27 cellular contexts compared by ENCODE assay signal in the genomic region with DNA sequence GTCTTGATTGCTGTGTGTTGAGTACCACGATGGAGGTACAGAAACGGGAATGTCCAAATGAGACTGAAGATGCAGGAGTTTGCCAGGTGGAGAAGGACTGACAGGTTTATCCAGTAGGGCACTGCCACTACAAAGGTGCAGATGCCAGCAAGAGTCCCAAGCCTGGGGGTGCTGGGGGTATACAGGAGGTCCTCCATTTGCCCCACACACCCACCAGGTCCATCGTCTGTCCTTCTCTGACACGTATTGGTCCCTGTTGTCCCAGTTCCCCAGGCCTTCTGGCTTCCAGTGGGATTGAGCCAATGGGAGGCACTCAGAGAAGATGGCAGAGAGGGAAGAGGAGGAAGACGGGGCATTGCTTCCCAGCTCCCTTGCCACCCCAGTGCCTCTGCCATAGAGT. TPM values are rescaled to one million over a fixed set of nuclear protein-coding genes. Genes with fewer than 3 reads are reported as not detected.
DNase-seq lines count a peak whose midpoint lies in the region; ATAC-seq, FAIRE-seq and TF ChIP-seq lines count a peak whose summit lies in the region.
"Had no signal": no experiment of that assay in that cellular context is flagged by ENCODE, and none has a peak within 500 bp of the region (broad histone marks: within the 10 kb centered on the region; RNA-seq: fewer than 3 reads in every experiment).

No MANE protein-coding gene starts in this region.

- no peak overlapping the region; a peak in 2 of 7 replicates for H3K9ac ChIP-seq in H1 (replicated peaks in 1 of 4; ENCODE audit: extremely low read depth in 1 of 4, low read depth in 3 of 4, low read length in 3 of 4)
- H3K9ac ChIP-seq in kidney (ENCODE audit: low read length in 2 of 2): no peak overlapping the region
- H3K9ac ChIP-seq: BLaER1 treated with 17β-estradiol and CSF1 and Interleukin-3, amounts not matched to agents 10 nM and 100 nM had no signal

- CTCF ChIA-PET in activated CD4-positive, alpha-beta memory T cell treated with anti-CD3 and anti-CD28 coated beads for 36 hours (lab: Charles Lee): interaction anchor here (1.9 kb wide), 1 partner anchor 16 kb away, joined by 5 read pairs; no protein-coding TSS in a partner anchor
- CTCF ChIA-PET in activated CD4-positive, alpha-beta memory T cell treated with anti-CD3 and anti-CD28 coated beads, Interleukin-2, amount 10 ng/mL, durations not matched to agents 7 days and 5 days (lab: Charles Lee): interaction anchor here (1.1 kb wide), 1 partner anchor 169 kb away, joined by 3 read pairs; no protein-coding TSS in a partner anchor
- CTCF ChIA-PET in CD8-positive, alpha-beta T cell (lab: Charles Lee): interaction anchor here (0.8 kb wide), 1 partner anchor 289 kb away, joined by 3 read pairs; no protein-coding TSS in a partner anchor
- CTCF ChIA-PET in H1 (lab: Charles Lee; ENCODE audit: partially characterized antibody): interaction anchor here (1.0 to 10.4 kb wide), 5 partner anchors 8 to 169 kb away, joined by 3 to 95 read pairs (median 5); no protein-coding TSS in a partner anchor

- H4K5ac ChIP-seq in H1 (ENCODE audit: insufficient read length, low read depth, low read length): no peak overlapping the region

- no peak overlapping the region for H2BK20ac ChIP-seq in H1 (ENCODE audit: low read length)

- peaks cover 12% of the 10 kb centered on the region for H3K4me1 Mint-ChIP-seq in activated CD4-positive, alpha-beta memory T cell treated with anti-CD3 and anti-CD28 coated beads for 36 hours (ENCODE audit: low read depth)
- H3K4me1 Mint-ChIP-seq in activated CD4-positive, alpha-beta memory T cell treated with anti-CD3 and anti-CD28 coated beads, Interleukin-2, amount 10 ng/mL, durations not matched to agents 7 days and 5 days: peaks cover 7% of the 10 kb centered on the region
- peaks cover 11% of the 10 kb centered on the region for H3K4me1 Mint-ChIP-seq in CD8-positive, alpha-beta T cell (ENCODE audit: low read depth)
- H3K4me1 Mint-ChIP-seq in natural killer cell: no peaks in the 10 kb centered on the region
- H3K4me1 Mint-ChIP-seq: B cell had no signal

- 83% methylated on average over 4 of the region's 5 CpGs; no CpG with 5 or more reads in 1 of the 2 experiments for WGBS in H1 (ENCODE audit: extremely low coverage in 1 of 2, insufficient coverage in 1 of 2, insufficient read length in 1 of 2, insufficient replicate concordance in 2 of 2, low coverage in 1 of 2, low lambda C conversion rate in 2 of 2, missing lambda C conversion rate in 1 of 2), 2 experiments

- no peak overlapping the region for H2BK12ac ChIP-seq in H1 (ENCODE audit: low read depth, low read length)

- H3K4me2 ChIP-seq in H1 (ENCODE audit: insufficient read depth in 1 of 2, low read depth in 2 of 2, low read length in 2 of 2): no peak overlapping the region
- H3K4me2 ChIP-seq: A549; BLaER1 treated with 17β-estradiol and CSF1 and Interleukin-3, amounts not matched to agents 10 nM and 100 nM had no signal

- no peak overlapping the region for H3K4me3 Mint-ChIP-seq in activated CD4-positive, alpha-beta memory T cell treated with anti-CD3 and anti-CD28 coated beads for 36 hours
- H3K4me3 Mint-ChIP-seq in activated CD4-positive, alpha-beta memory T cell treated with anti-CD3 and anti-CD28 coated beads, Interleukin-2, amount 10 ng/mL, durations not matched to agents 7 days and 5 days: no peak overlapping the region
- H3K4me3 Mint-ChIP-seq in CD8-positive, alpha-beta T cell: no peak overlapping the region
- H3K4me3 Mint-ChIP-seq in natural killer cell: no peak overlapping the region
- H3K4me3 Mint-ChIP-seq: B cell; CD4-positive, alpha-beta T cell; CD8-positive, alpha-beta memory T cell had no signal

- peaks cover 8% of the 10 kb centered on the region for H3K36me3 ChIP-seq in CD8-positive, alpha-beta T cell (ENCODE audit: insufficient read depth, low read length)
- no peaks in the 10 kb centered on the region for H3K36me3 ChIP-seq in RWPE2 (ENCODE audit: low read depth)
- peaks cover 3 to 6% (median 4%) of the 10 kb centered on the region in 4 experiments; a peak in 3 of 8 replicates for H3K36me3 ChIP-seq in H1 (ENCODE audit: control insufficient read depth in 2 of 4, insufficient read depth in 4 of 4, low read length in 3 of 4)
- H3K36me3 ChIP-seq in kidney (ENCODE audit: control insufficient read depth in 1 of 2, insufficient read depth in 2 of 2, low read length in 2 of 2): no peaks in the 10 kb centered on the region
- H3K36me3 ChIP-seq: BLaER1 treated with 17β-estradiol and CSF1 and Interleukin-3, amounts not matched to agents 10 nM and 100 nM had no signal

- peaks cover 4% of the 10 kb centered on the region; the same call in 1 of the 2 replicates for H3K23me2 ChIP-seq in H1 (ENCODE audit: low read depth, low read length)

- no peaks in the 10 kb centered on the region for H3K9me3 ChIP-seq in CD8-positive, alpha-beta T cell (ENCODE audit: low read length)
- H3K9me3 ChIP-seq in RWPE2 (ENCODE audit: severe bottlenecking) (no peaks in the 10 kb centered on the region), H1 (ENCODE audit: insufficient read depth in 2 of 2, low read depth in 1 of 2, low read length in 1 of 2) (no peaks in the 10 kb centered on the region), kidney (ENCODE audit: control insufficient read depth in 1 of 2, low read length in 2 of 2) (no peaks in the 10 kb centered on the region)
- H3K9me3 ChIP-seq: A549; BLaER1 treated with 17β-estradiol and CSF1 and Interleukin-3, amounts not matched to agents 10 nM and 100 nM had no signal

- H4K20me1 ChIP-seq in H1 (replicated peaks in 1 of 2; ENCODE audit: control insufficient read depth in 1 of 2, insufficient read depth in 2 of 2, low read length in 2 of 2): peaks cover 0 to 2% of the 10 kb centered on the region in 2 experiments

- no peak overlapping the region for H3K18ac ChIP-seq in H1 (ENCODE audit: extremely low read depth, low read length)

- H3K4me1 ChIP-seq in CD8-positive, alpha-beta T cell (ENCODE audit: insufficient read depth, low read length): no peaks in the 10 kb centered on the region
- no peaks in the 10 kb centered on the region for H3K4me1 ChIP-seq in RWPE2 (ENCODE audit: insufficient read depth, poor library complexity, severe bottlenecking)
- H3K4me1 ChIP-seq in H1 (replicated peaks in 1 of 4; ENCODE audit: control insufficient read depth in 3 of 4, insufficient read depth in 4 of 4, low read length in 3 of 4): peaks cover 0 to 9% (median 4%) of the 10 kb centered on the region in 4 experiments; a peak in 4 of 7 replicates
- H3K4me1 ChIP-seq in kidney (ENCODE audit: control insufficient read depth in 1 of 2, insufficient read depth in 1 of 2, low read depth in 1 of 2, low read length in 2 of 2): no peaks in the 10 kb centered on the region
- H3K4me1 ChIP-seq: A549 had no signal

- no peak overlapping the region for H3K56ac ChIP-seq in H1 (replicated peaks; ENCODE audit: insufficient read length, low read depth, low read length)

- H3K27ac Mint-ChIP-seq in activated CD4-positive, alpha-beta memory T cell treated with anti-CD3 and anti-CD28 coated beads for 36 hours: peak overlapping the region; percentile 13
- H3K27ac Mint-ChIP-seq in activated CD4-positive, alpha-beta memory T cell treated with anti-CD3 and anti-CD28 coated beads, Interleukin-2, amount 10 ng/mL, durations not matched to agents 7 days and 5 days: no peak overlapping the region
- H3K27ac Mint-ChIP-seq in CD8-positive, alpha-beta T cell: peak overlapping the region; percentile 22
- H3K27ac Mint-ChIP-seq in natural killer cell: no peak overlapping the region
- H3K27ac Mint-ChIP-seq: B cell; CD8-positive, alpha-beta memory T cell had no signal

- no peak overlapping the region for H2AK5ac ChIP-seq in H1 (ENCODE audit: low read depth, low read length)

- 0 out of 2 replicates have a peak overlapping the region, but pooled peaks have one; percentile 9 for H2BK15ac ChIP-seq in H1 (ENCODE audit: low read length)

- POLR2A ChIA-PET in activated CD4-positive, alpha-beta memory T cell treated with anti-CD3 and anti-CD28 coated beads for 36 hours (lab: Charles Lee): interaction anchor here (1.4 kb wide), 1 partner anchor 16 kb away, joined by 3 read pairs; no protein-coding TSS in a partner anchor
- POLR2A ChIA-PET in activated CD4-positive, alpha-beta memory T cell treated with anti-CD3 and anti-CD28 coated beads, Interleukin-2, amount 10 ng/mL, durations not matched to agents 7 days and 5 days (lab: Charles Lee): no interaction called here
- POLR2A ChIA-PET in CD8-positive, alpha-beta T cell (lab: Charles Lee): no interaction called here
- POLR2A ChIA-PET in H1 (lab: Charles Lee; ENCODE audit: partially characterized antibody): interaction anchor here (1.1 to 22.7 kb wide), 5 partner anchors 6 to 184 kb away, joined by 4 to 361 read pairs (median 167); partner anchors contain the start of genes HAPLN3 and MFGE8

- H3K27ac ChIP-seq in CD8-positive, alpha-beta T cell (ENCODE audit: low read depth, low read length): no peak overlapping the region
- no peak overlapping the region for H3K27ac ChIP-seq in RWPE2 (ENCODE audit: poor library complexity, severe bottlenecking)
- no peak overlapping the region for H3K27ac ChIP-seq in H1 (ENCODE audit: low read depth, low read length)
- no peak overlapping the region for H3K27ac ChIP-seq in kidney (ENCODE audit: low read depth in 2 of 2, low read length in 2 of 2)
- H3K27ac ChIP-seq: 22Rv1; A549; BLaER1 treated with 17β-estradiol and CSF1 and Interleukin-3, amounts not matched to agents 10 nM and 100 nM; C4-2B had no signal

- no peak overlapping the region for H4K91ac ChIP-seq in H1 (replicated peaks; ENCODE audit: insufficient read length, low read length)

- no peaks in the 10 kb centered on the region for H3K9me3 Mint-ChIP-seq in activated CD4-positive, alpha-beta memory T cell treated with anti-CD3 and anti-CD28 coated beads for 36 hours
- H3K9me3 Mint-ChIP-seq in activated CD4-positive, alpha-beta memory T cell treated with anti-CD3 and anti-CD28 coated beads, Interleukin-2, amount 10 ng/mL, durations not matched to agents 7 days and 5 days: no peaks in the 10 kb centered on the region
- no peaks in the 10 kb centered on the region for H3K9me3 Mint-ChIP-seq in CD8-positive, alpha-beta T cell
- no peaks in the 10 kb centered on the region for H3K9me3 Mint-ChIP-seq in natural killer cell
- H3K9me3 Mint-ChIP-seq: CD4-positive, alpha-beta T cell; CD8-positive, alpha-beta memory T cell had no signal

- no peaks in the 10 kb centered on the region for H3K27me3 Mint-ChIP-seq in activated CD4-positive, alpha-beta memory T cell treated with anti-CD3 and anti-CD28 coated beads for 36 hours
- no peaks in the 10 kb centered on the region for H3K27me3 Mint-ChIP-seq in activated CD4-positive, alpha-beta memory T cell treated with anti-CD3 and anti-CD28 coated beads, Interleukin-2, amount 10 ng/mL, durations not matched to agents 7 days and 5 days
- no peaks in the 10 kb centered on the region for H3K27me3 Mint-ChIP-seq in CD8-positive, alpha-beta T cell (ENCODE audit: low read depth)
- H3K27me3 Mint-ChIP-seq in natural killer cell (ENCODE audit: low read depth in 2 of 2): peaks cover 0 to 9% of the 10 kb centered on the region in 2 donors
- H3K27me3 Mint-ChIP-seq: CD4-positive, alpha-beta T cell; CD8-positive, alpha-beta memory T cell had no signal

- ATAC-seq in CD8-positive, alpha-beta T cell: no peak
- ATAC-seq in RWPE2 (ENCODE audit: low read depth) (no peak), natural killer cell (no peak)
- ATAC-seq: A549, GM12878 had no signal

- H2BK120ac ChIP-seq in H1 (replicated peaks; ENCODE audit: low read depth, low read length): no peak overlapping the region

- no peak for TF ChIP-seq EP300 in H1 (IDR thresholded peaks at IDR 0.05; ENCODE audit: borderline replicate concordance in 1 of 2, low read depth in 2 of 2, low read length in 2 of 2)

- no peak overlapping the region for H2AFZ ChIP-seq in H1 (ENCODE audit: low read length)

- no peak for TF ChIP-seq RAD21 in H1 (IDR thresholded peaks at IDR 0.05 in 1 of 2, conservative IDR thresholded peaks at IDR 0.05 in 1 of 2; ENCODE audit: low read depth in 2 of 2, low read length in 2 of 2)

- H3K27me3 ChIP-seq in CD8-positive, alpha-beta T cell (ENCODE audit: insufficient read depth, low read length): no peaks in the 10 kb centered on the region
- H3K27me3 ChIP-seq in RWPE2 (ENCODE audit: insufficient read depth, poor library complexity, severe bottlenecking) (no peaks in the 10 kb centered on the region), H1 (replicated peaks in 1 of 4; ENCODE audit: control insufficient read depth in 3 of 4, extremely low read depth in 1 of 4, insufficient read depth in 3 of 4, low read length in 3 of 4) (no peaks in the 10 kb centered on the region; a peak in 1 of 7 replicates)

- H3K36me3 Mint-ChIP-seq in activated CD4-positive, alpha-beta memory T cell treated with anti-CD3 and anti-CD28 coated beads for 36 hours: peaks cover 11% of the 10 kb centered on the region
- H3K36me3 Mint-ChIP-seq in activated CD4-positive, alpha-beta memory T cell treated with anti-CD3 and anti-CD28 coated beads, Interleukin-2, amount 10 ng/mL, durations not matched to agents 7 days and 5 days (ENCODE audit: low read depth): peaks cover 14% of the 10 kb centered on the region
- H3K36me3 Mint-ChIP-seq in CD8-positive, alpha-beta T cell: peaks cover 63% of the 10 kb centered on the region
- H3K36me3 Mint-ChIP-seq in natural killer cell: no peaks in the 10 kb centered on the region

- DNase-seq in activated CD4-positive, alpha-beta memory T cell treated with anti-CD3 and anti-CD28 coated beads for 36 hours: no peak
- no peak for DNase-seq in activated CD4-positive, alpha-beta memory T cell treated with anti-CD3 and anti-CD28 coated beads, Interleukin-2, amount 10 ng/mL, durations not matched to agents 7 days and 5 days
- DNase-seq in CD8-positive, alpha-beta T cell: no peak
- peak; percentile 58 for DNase-seq in RWPE2 (ENCODE audit: low spot score)
- DNase-seq in H1 (ENCODE audit: low read depth in 1 of 2, low spot score in 2 of 2): no peak
- DNase-seq in kidney: no peak
- no peak for DNase-seq in activated T-cell treated with anti-CD3 and anti-CD28 coated beads for 4 hours
- no peak for DNase-seq in natural killer cell
- DNase-seq: AML-193; CD4-positive, alpha-beta T cell; CD8-positive, alpha-beta memory T cell; COR-L47; DMS 273 treated with DMSO at 0.1 percent for 48 hours; DMS153; DMS53; DMS79; DND-41; EL; GDM1 had no signal

- peaks cover 0 to 3% of the 10 kb centered on the region in 2 experiments; a peak in 1 of 4 replicates for H3K79me2 ChIP-seq in H1 (ENCODE audit: control insufficient read depth in 1 of 2, insufficient read depth in 2 of 2, low read length in 2 of 2)

- no peaks in the 10 kb centered on the region for H3K79me1 ChIP-seq in H1 (ENCODE audit: low read depth, low read length)

- FAIRE-seq in H1 (lab: Jason Lieb, UNC) (no peak), kidney (lab: Jason Lieb, UNC) (no peak)
- FAIRE-seq: A549, GM12878, GM12892, GM18507 had no signal

- H2BK5ac ChIP-seq in H1 (ENCODE audit: low read depth, low read length): no peak overlapping the region

- no peak overlapping the region for H4K8ac ChIP-seq in H1 (ENCODE audit: extremely low read depth, insufficient read depth, low read length)

- peak in 1 of 2 experiments; percentile 52; a peak in 1 of 3 replicates for TF ChIP-seq POLR2A in H1 (IDR thresholded peaks at IDR 0.05; ENCODE audit: control extremely low read depth in 1 of 2, low read depth in 2 of 2, low read length in 2 of 2)

- no peak overlapping the region for H3K4me3 ChIP-seq in CD8-positive, alpha-beta T cell (ENCODE audit: low read depth, low read length)
- H3K4me3 ChIP-seq in RWPE2 (ENCODE audit: severe bottlenecking) (no peak overlapping the region), H1 (ENCODE audit: extremely low read depth in 1 of 4, insufficient read depth in 2 of 4, low read depth in 3 of 4, low read length in 4 of 4) (no peak overlapping the region), kidney (ENCODE audit: low read length in 2 of 2) (no peak overlapping the region)
- H3K4me3 ChIP-seq: A549; BLaER1 treated with 17β-estradiol and CSF1 and Interleukin-3, amounts not matched to agents 10 nM and 100 nM; GM12878 had no signal

- TF ChIP-seq CTCF in CD8-positive, alpha-beta T cell (IDR thresholded peaks at IDR 0.05): no peak
- TF ChIP-seq CTCF in RWPE2 (IDR thresholded peaks at IDR 0.05; ENCODE audit: poor library complexity, severe bottlenecking) (no peak), H1 (IDR thresholded peaks at IDR 0.05; ENCODE audit: control extremely low read depth in 1 of 3, insufficient read depth in 1 of 3, low read depth in 1 of 3, low read length in 3 of 3) (no peak), kidney (IDR thresholded peaks at IDR 0.05; ENCODE audit: borderline replicate concordance, extremely low read depth, insufficient read depth) (no peak), natural killer cell (IDR thresholded peaks at IDR 0.05) (no peak)

- intact Hi-C loops in activated CD4-positive, alpha-beta memory T cell treated with anti-CD3 and anti-CD28 coated beads for 36 hours (cut with micrococcal nuclease): no loop called here
- intact Hi-C loops in CD8-positive, alpha-beta T cell (cut with DNase I, micrococcal nuclease): no loop called here
- intact Hi-C loops in kidney (cut with DNase I): no loop called here
- intact Hi-C loops in natural killer cell (cut with micrococcal nuclease): no loop called here

- no peak overlapping the region for H3K14ac ChIP-seq in H1 (ENCODE audit: insufficient read length)

- no peak overlapping the region for H3K23ac ChIP-seq in H1 (ENCODE audit: insufficient read length)

- no peak overlapping the region for H3K4ac ChIP-seq in H1 (replicated peaks; ENCODE audit: insufficient read length, low read depth, low read length)

RNA-seq across cellular contexts. Expression of gene HAPLN3, which starts 6.6 kb away (rescaled TPM):
- 10 to 100 TPM; 44.7 to 47.1 TPM for total RNA-seq in activated CD4-positive, alpha-beta memory T cell treated with anti-CD3 and anti-CD28 coated beads for 36 hours
- 10 to 100 TPM; 66.9 to 67.5 TPM for total RNA-seq in activated CD4-positive, alpha-beta memory T cell treated with anti-CD3 and anti-CD28 coated beads, Interleukin-2, amount 10 ng/mL, durations not matched to agents 7 days and 5 days
- 10 to 100 TPM; 70.2 to 71.3 TPM for total RNA-seq in CD8-positive, alpha-beta T cell
- 76.2 and 80.9 TPM in 2 replicates for total RNA-seq in H1 (2021; fragmentation: NEBNext Ultra II Directional; extraction: Animal tissue kit (Norgen Biotek cat#: 25700))
- 79.7 and 115 TPM in 2 replicates for polyA plus RNA-seq in H1 (2011; rRNA removed)
- 102 TPM for polyA plus RNA-seq in H1 (2011; cell fraction: cytosol; rRNA removed)
- 143 TPM for polyA plus RNA-seq in H1 (2011; cell fraction: nucleus; rRNA removed)
- polyA plus RNA-seq in H1 (2012, experiment 1 of 2): 49.1 to 81.6 TPM (median 72.4 TPM) in 4 replicates
- polyA plus RNA-seq in H1 (2012, experiment 2 of 2): 68.3 TPM
- 61.1 TPM for polyA plus RNA-seq in H1 (2013, experiment 1 of 2)
- 63.9 TPM for polyA plus RNA-seq in H1 (2013, experiment 2 of 2)
- 17.3 and 31.2 TPM in 2 replicates for polyA minus RNA-seq in H1 (2011; rRNA and poly(A)+ RNA removed)
- polyA minus RNA-seq in H1 (2011; cell fraction: cytosol; rRNA and poly(A)+ RNA removed): 40.7 TPM
- 26.8 TPM for polyA minus RNA-seq in H1 (2011; cell fraction: nucleus; rRNA and poly(A)+ RNA removed)
- 11.2 TPM for total RNA-seq in kidney
- 2.2 TPM for polyA plus RNA-seq in kidney (ENCODE audit: insufficient read depth, low read depth, low replicate concordance)
- 10 to 100 TPM; 10.1 to 10.8 (median 10.4) TPM for total RNA-seq in natural killer cell

RNA-seq across cellular contexts. Expression of gene MFGE8, which starts 24.5 kb away (rescaled TPM):
- 10 to 100 TPM; 13.7 to 16.4 TPM for total RNA-seq in activated CD4-positive, alpha-beta memory T cell treated with anti-CD3 and anti-CD28 coated beads for 36 hours
- total RNA-seq in activated CD4-positive, alpha-beta memory T cell treated with anti-CD3 and anti-CD28 coated beads, Interleukin-2, amount 10 ng/mL, durations not matched to agents 7 days and 5 days: 10 to 100 TPM; 46.5 to 51.1 TPM
- 10 to 100 TPM; 62.9 to 70.0 TPM for total RNA-seq in CD8-positive, alpha-beta T cell
- total RNA-seq in H1 (2021; fragmentation: NEBNext Ultra II Directional; extraction: Animal tissue kit (Norgen Biotek cat#: 25700)): 1,211 and 1,237 TPM in 2 replicates
- polyA plus RNA-seq in H1 (2011; rRNA removed): 2,117 and 2,643 TPM in 2 replicates
- 1,895 TPM for polyA plus RNA-seq in H1 (2011; cell fraction: cytosol; rRNA removed)
- polyA plus RNA-seq in H1 (2011; cell fraction: nucleus; rRNA removed): 4,441 TPM
- polyA plus RNA-seq in H1 (2012, experiment 1 of 2): 1,613 to 2,038 TPM (median 1,926 TPM) in 4 replicates
- polyA plus RNA-seq in H1 (2012, experiment 2 of 2): 1,448 TPM
- polyA plus RNA-seq in H1 (2013, experiment 1 of 2): 955 TPM
- 930 TPM for polyA plus RNA-seq in H1 (2013, experiment 2 of 2)
- polyA minus RNA-seq in H1 (2011; rRNA and poly(A)+ RNA removed): 1,165 and 1,269 TPM in 2 replicates
- polyA minus RNA-seq in H1 (2011; cell fraction: cytosol; rRNA and poly(A)+ RNA removed): 1,023 TPM
- polyA minus RNA-seq in H1 (2011; cell fraction: nucleus; rRNA and poly(A)+ RNA removed): 1,091 TPM
- total RNA-seq in kidney: 184 TPM
- polyA plus RNA-seq in kidney (ENCODE audit: insufficient read depth, low read depth, low replicate concordance): 88.0 TPM
- total RNA-seq in natural killer cell: 100 to 1,000 TPM in 1 of 3 donors, 10 to 100 TPM in 2; 39.0 to 110 (median 72.5) TPM

Comparison
In these comparisons a context has a peak if more than half of its experiments do, and no peak if none do; other contexts are left out.
1. H3K27ac Mint-ChIP-seq: peak in activated CD4-positive, alpha-beta memory T cell treated with anti-CD3 and anti-CD28 coated beads for 36 hours (single experiment) and CD8-positive, alpha-beta T cell (single experiment); none in activated CD4-positive, alpha-beta memory T cell treated with anti-CD3 and anti-CD28 coated beads, Interleukin-2, amount 10 ng/mL, durations not matched to agents 7 days and 5 days (single experiment) and natural killer cell (0 of 2).
2. POLR2A ChIA-PET loops: an anchor here in activated CD4-positive, alpha-beta memory T cell treated with anti-CD3 and anti-CD28 coated beads for 36 hours (1.4 kb wide) and H1 (1.1 to 22.7 kb wide); none called in activated CD4-positive, alpha-beta memory T cell treated with anti-CD3 and anti-CD28 coated beads, Interleukin-2, amount 10 ng/mL, durations not matched to agents 7 days and 5 days and CD8-positive, alpha-beta T cell.